20 cellular contexts compared by ENCODE assay signal in the genomic region with DNA sequence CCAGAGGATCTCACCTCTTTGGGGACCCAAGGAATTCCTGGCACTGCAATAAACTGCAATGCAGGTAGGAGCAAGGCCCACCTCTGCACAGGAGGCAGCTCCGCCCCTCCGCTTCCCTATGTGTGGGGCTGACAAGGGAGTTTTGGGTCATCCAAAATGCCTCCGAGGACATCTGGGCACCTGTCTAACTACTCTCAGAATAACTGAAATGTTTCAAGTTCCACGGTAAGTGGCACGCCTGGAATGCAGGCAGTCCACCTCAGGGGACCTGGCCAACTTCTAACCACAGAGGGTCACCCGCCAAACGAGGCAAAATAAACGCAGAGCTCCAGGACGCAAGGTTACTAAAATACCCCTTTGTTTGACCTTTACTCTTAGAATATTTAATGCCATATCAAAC.
DNase-seq lines count a peak whose midpoint lies in the region; ATAC-seq and TF ChIP-seq lines count a peak whose summit lies in the region.
"Had no signal": no experiment of that assay in that cellular context is flagged by ENCODE, and none has a peak within 500 bp of the region (broad histone marks: within the 10 kb centered on the region; RNA-seq: fewer than 3 reads in every experiment).

No MANE protein-coding gene starts in this region.

- H3K27me3 ChIP-seq in mammary epithelial cell (ENCODE audit: insufficient read depth, low read length) (no peaks in the 10 kb centered on the region), left lung (no peaks in the 10 kb centered on the region), prostate gland (replicated peaks; ENCODE audit: insufficient read depth) (no peaks in the 10 kb centered on the region)
- H3K27me3 ChIP-seq: BLaER1 treated with 17β-estradiol and CSF1 and Interleukin-3, amounts not matched to agents 10 nM and 100 nM; MG63; SJCRH30 had no signal

- H4K20me1 ChIP-seq in mammary epithelial cell (ENCODE audit: insufficient read depth, low read length): no peaks in the 10 kb centered on the region
- H4K20me1 ChIP-seq: BLaER1 treated with 17β-estradiol and CSF1 and Interleukin-3, amounts not matched to agents 10 nM and 100 nM had no signal

- H3K9me3 Mint-ChIP-seq in activated naive CD4-positive, alpha-beta T cell treated with anti-CD3 and anti-CD28 coated beads, Interleukin-2, amount 50 U/mL, for 72 hours: no peaks in the 10 kb centered on the region

- peak overlapping the region; percentile 18 for H3K4me2 ChIP-seq in mammary epithelial cell (ENCODE audit: insufficient read depth, low read depth, low read length)
- H3K4me2 ChIP-seq: A549; BLaER1 treated with 17β-estradiol and CSF1 and Interleukin-3, amounts not matched to agents 10 nM and 100 nM had no signal

- DNase-seq in mammary epithelial cell: no peak
- DNase-seq in left lung: no peak
- DNase-seq in prostate gland (ENCODE audit: low spot score): peak; percentile 37
- DNase-seq in HuH-7 (ENCODE audit: low spot score): no peak
- no peak for DNase-seq in mucosa of descending colon
- no peak for DNase-seq in activated naive CD4-positive, alpha-beta T cell treated with anti-CD3 and anti-CD28 coated beads, Interleukin-2, amount 50 U/mL, for 72 hours (ENCODE audit: low spot score in 2 of 2)
- DNase-seq: CD8-positive, alpha-beta memory T cell; EL; H7; MG63; NCI-H187 treated with DMSO at 0.1 percent for 48 hours; NCI-H446; NCI-H69; RPMI8226 had no signal

- no peak overlapping the region for H3K27ac Mint-ChIP-seq in activated naive CD4-positive, alpha-beta T cell treated with anti-CD3 and anti-CD28 coated beads, Interleukin-2, amount 50 U/mL, for 72 hours

- no peak for TF ChIP-seq POLR2A in prostate gland (IDR thresholded peaks at IDR 0.05)

- H2AFZ ChIP-seq in mammary epithelial cell (ENCODE audit: low read depth, low read length): no peak overlapping the region

- H3K4me3 ChIP-seq in mammary epithelial cell (replicated peaks in 1 of 3; ENCODE audit: insufficient read depth in 1 of 3, low read depth in 2 of 3, low read length in 3 of 3): no peak overlapping the region
- no peak overlapping the region for H3K4me3 ChIP-seq in left lung
- H3K4me3 ChIP-seq in prostate gland: no peak overlapping the region
- no peak overlapping the region for H3K4me3 ChIP-seq in mucosa of descending colon
- H3K4me3 ChIP-seq: A549; BLaER1 treated with 17β-estradiol and CSF1 and Interleukin-3, amounts not matched to agents 10 nM and 100 nM; MG63; SJCRH30 had no signal

- no peaks in the 10 kb centered on the region for H3K9me3 ChIP-seq in mammary epithelial cell (replicated peaks; ENCODE audit: insufficient read depth, low read length)
- H3K9me3 ChIP-seq in left lung: no peaks in the 10 kb centered on the region
- no peaks in the 10 kb centered on the region for H3K9me3 ChIP-seq in prostate gland
- H3K9me3 ChIP-seq in mucosa of descending colon: no peaks in the 10 kb centered on the region
- H3K9me3 ChIP-seq: A549; BLaER1 treated with 17β-estradiol and CSF1 and Interleukin-3, amounts not matched to agents 10 nM and 100 nM; MG63; SJCRH30 had no signal

- peak; percentile 75 for ATAC-seq in left lung
- no peak for ATAC-seq in GM18861 (IDR thresholded peaks at IDR 0.05; ENCODE audit: unreplicated experiment)
- no peak for ATAC-seq in mucosa of descending colon
- no peak for ATAC-seq in activated naive CD4-positive, alpha-beta T cell treated with anti-CD3 and anti-CD28 coated beads, Interleukin-2, amount 50 U/mL, for 72 hours
- ATAC-seq: A549, HepG2 had no signal

- peak; percentile 90 for TF ChIP-seq EP300 in Ishikawa (IDR thresholded peaks at IDR 0.05; ENCODE audit: borderline replicate concordance)

- H3K27ac ChIP-seq in mammary epithelial cell (ENCODE audit: insufficient read depth, low read depth, low read length): no peak overlapping the region
- no peak overlapping the region for H3K27ac ChIP-seq in left lung
- H3K27ac ChIP-seq in prostate gland: peak overlapping the region in 1 of 2 donors; percentile 6
- H3K27ac ChIP-seq: A549; BLaER1 treated with 17β-estradiol and CSF1 and Interleukin-3, amounts not matched to agents 10 nM and 100 nM; SJCRH30 had no signal

- H3K4me1 ChIP-seq in mammary epithelial cell (ENCODE audit: insufficient read depth, low read length) (peaks cover 15% of the 10 kb centered on the region), left lung (no peaks in the 10 kb centered on the region), prostate gland (replicated peaks) (no peaks in the 10 kb centered on the region), mucosa of descending colon (ENCODE audit: low read depth) (no peaks in the 10 kb centered on the region)
- H3K4me1 ChIP-seq: A549 had no signal

- CTCF ChIA-PET in mammary epithelial cell (lab: Charles Lee; ENCODE audit: low non-redundant PET): no interaction called here

- no peak overlapping the region for H3K9ac ChIP-seq in mammary epithelial cell (ENCODE audit: insufficient read depth, low read length)
- H3K9ac ChIP-seq: BLaER1 treated with 17β-estradiol and CSF1 and Interleukin-3, amounts not matched to agents 10 nM and 100 nM had no signal

- H3K36me3 ChIP-seq in mammary epithelial cell (ENCODE audit: insufficient read depth, low read length) (peaks cover 3% of the 10 kb centered on the region), left lung (no peaks in the 10 kb centered on the region), prostate gland (no peaks in the 10 kb centered on the region), mucosa of descending colon (ENCODE audit: low read depth) (no peaks in the 10 kb centered on the region)
- H3K36me3 ChIP-seq: BLaER1 treated with 17β-estradiol and CSF1 and Interleukin-3, amounts not matched to agents 10 nM and 100 nM; MG63 had no signal

- intact Hi-C loops in mammary epithelial cell (cut with micrococcal nuclease) (no loop called here), left lung (cut with DNase I) (no loop called here), prostate gland (cut with DNase I) (no loop called here), mucosa of descending colon (cut with DNase I, micrococcal nuclease) (no loop called here)

- in situ Hi-C loops in mammary epithelial cell (cut with MboI; ENCODE audit: low sequenced_read_pairs in 2 of 2): no loop called here

- 0 out of 2 replicates have a peak, but pooled peaks have one; percentile 20 for TF ChIP-seq RAD21 in Ishikawa (IDR thresholded peaks at IDR 0.05; ENCODE audit: low read depth)

- TF ChIP-seq CTCF in mammary epithelial cell (conservative IDR thresholded peaks at IDR 0.05 in 1 of 2, IDR thresholded peaks at IDR 0.05 in 1 of 2; ENCODE audit: extremely low read depth in 1 of 2, insufficient read depth in 1 of 2, low read depth in 1 of 2, low read length in 2 of 2) (no peak), left lung (IDR thresholded peaks at IDR 0.05) (no peak), prostate gland (IDR thresholded peaks at IDR 0.05) (no peak), mucosa of descending colon (IDR thresholded peaks at IDR 0.05) (no peak)

- WGBS in mammary epithelial cell (ENCODE audit: low coverage, missing lambda C conversion rate): 35% methylated on average over 9 of the region's 9 CpGs
- WGBS in prostate gland: 61% methylated on average over 9 of the region's 9 CpGs

- H3K79me2 ChIP-seq in mammary epithelial cell (ENCODE audit: insufficient read depth, low read length): no peaks in the 10 kb centered on the region

- no TSS peak for BruUV-seq in mammary epithelial cell (replicated peaks; lab: Mats Ljungman, UMichigan)

- peaks cover 0 to 4% of the 10 kb centered on the region in 2 donors for H3K36me3 Mint-ChIP-seq in activated naive CD4-positive, alpha-beta T cell treated with anti-CD3 and anti-CD28 coated beads, Interleukin-2, amount 50 U/mL, for 72 hours
- H3K36me3 Mint-ChIP-seq: CD8-positive, alpha-beta memory T cell had no signal

- dilution Hi-C loops in mammary epithelial cell (cut with HindIII; ENCODE audit: low sequenced_read_pairs): no loop called here

TF ChIP-seq in Ishikawa, 13 proteins besides CTCF, POLR2A, EP300 and RAD21 (continues in another document):
- 0 out of 2 replicates have a peak, but pooled peaks have one; percentile 42 for TF ChIP-seq FOXM1 (IDR thresholded peaks at IDR 0.05; ENCODE audit: borderline replicate concordance, low read depth)
- TF ChIP-seq, protein P1, sequence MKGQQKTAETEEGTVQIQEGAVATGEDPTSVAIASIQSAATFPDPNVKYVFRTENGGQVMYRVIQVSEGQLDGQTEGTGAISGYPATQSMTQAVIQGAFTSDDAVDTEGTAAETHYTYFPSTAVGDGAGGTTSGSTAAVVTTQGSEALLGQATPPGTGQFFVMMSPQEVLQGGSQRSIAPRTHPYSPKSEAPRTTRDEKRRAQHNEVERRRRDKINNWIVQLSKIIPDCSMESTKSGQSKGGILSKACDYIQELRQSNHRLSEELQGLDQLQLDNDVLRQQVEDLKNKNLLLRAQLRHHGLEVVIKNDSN (IDR thresholded peaks at IDR 0.05): no peak
- TF ChIP-seq TEAD4 (IDR thresholded peaks at IDR 0.05): peak; percentile 100
- peak; percentile 11; the same call in 1 of the 2 replicates for TF ChIP-seq CEBPB (IDR thresholded peaks at IDR 0.05)
- no peak for TF ChIP-seq CREB1 (IDR thresholded peaks at IDR 0.05; ENCODE audit: low read depth)
- no peak for TF ChIP-seq EGR1 (IDR thresholded peaks at IDR 0.05)
- TF ChIP-seq, protein P2, sequence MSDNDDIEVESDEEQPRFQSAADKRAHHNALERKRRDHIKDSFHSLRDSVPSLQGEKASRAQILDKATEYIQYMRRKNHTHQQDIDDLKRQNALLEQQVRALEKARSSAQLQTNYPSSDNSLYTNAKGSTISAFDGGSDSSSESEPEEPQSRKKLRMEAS (IDR thresholded peaks at IDR 0.05): peak; percentile 37; the same call in 1 of the 2 replicates
- 0 out of 2 replicates have a peak, but pooled peaks have one; percentile 22 for TF ChIP-seq YY1 (IDR thresholded peaks at IDR 0.05; ENCODE audit: low read depth)
- peak; percentile 96 for TF ChIP-seq TCF12 (IDR thresholded peaks at IDR 0.05; ENCODE audit: low read depth)
- TF ChIP-seq TAF1 (IDR thresholded peaks at IDR 0.05; ENCODE audit: low read depth): no peak
- TF ChIP-seq NFIC (IDR thresholded peaks at IDR 0.05): peak; percentile 92
- no peak for TF ChIP-seq ZBTB7A (IDR thresholded peaks at IDR 0.05; ENCODE audit: low read depth)
